23 cellular contexts compared by ENCODE assay signal in genomic region chr7:96250776-96251361, GRCh38.
DNase-seq lines count a peak whose midpoint lies in the region; ATAC-seq lines count a peak whose summit lies in the region.
"Had no signal": no experiment of that assay in that cellular context is flagged by ENCODE, and none has a peak within 500 bp of the region (broad histone marks: within the 10 kb centered on the region; RNA-seq: fewer than 3 reads in every experiment).

No MANE protein-coding gene starts in this region.

- DNase-seq in KBM-7, result peak; percentile 35
- peak; percentile 86 for DNase-seq in NOMO-1 treated with dmso at 0.1 percent for 144 hours (lab: John Stamatoyannopoulos, UW; ENCODE audit: unreplicated experiment)
- peak; percentile 37 for DNase-seq in amniotic epithelial cell (ENCODE audit: low read depth)
- no peak for DNase-seq in stimulated activated naive B cell treated with anti-CD40 and anti-IgM and Interleukin-4, amounts not matched to agents 10 μg/mL and 1 μg/mL and 100 μg/mL, for 72 hours
- DNase-seq in NCI-H1694 (lab: John Stamatoyannopoulos, UW), result no peak
- DNase-seq: activated naive CD4-positive, alpha-beta T cell treated with anti-CD3 and anti-CD28 coated beads for 36 hours; anterior cingulate cortex; CD4-positive, CD25-positive, alpha-beta regulatory T cell; EL; NCI-H1092 treated with DMSO at 0.1 percent for 48 hours; NCI-H2029; NCI-H226; NCI-H748 treated with DMSO at 0.1 percent for 48 hours; nephron progenitor cell; pancreas; PC-3; Right ventricle myocardium superior; stimulated activated CD4-positive, alpha-beta T cell treated with anti-CD3 and anti-CD28 coated beads, Interleukin-4, amount 100 ng/mL, for 1 hour; stimulated activated naive CD4-positive, alpha-beta T cell; T-cell had no signal

- H3K36me3 Mint-ChIP-seq in stimulated activated naive B cell treated with anti-CD40 and anti-IgM and Interleukin-4, amounts not matched to agents 10 μg/mL and 1 μg/mL and 100 μg/mL, for 72 hours, result peaks cover 17 to 30% of the 10 kb centered on the region in 2 donors

- no peak overlapping the region for H3K27ac Mint-ChIP-seq in stimulated activated naive B cell treated with anti-CD40 and anti-IgM and Interleukin-4, amounts not matched to agents 10 μg/mL and 1 μg/mL and 100 μg/mL, for 72 hours
- H3K27ac Mint-ChIP-seq: activated naive CD4-positive, alpha-beta T cell treated with anti-CD3 and anti-CD28 coated beads for 36 hours; dendritic cell treated with granulocyte-macrophage colony-stimulating factor and Interleukin-4, amounts not matched to agents 40 ng/mL and 50 ng/mL, for 4 days; nephron progenitor cell; T-cell had no signal

- in situ Hi-C loops in KBM-7 (cut with MboI; ENCODE audit: low pct_unique_long_range_greater_than_20kb, low sequenced_read_pairs), result no loop called here

- H3K27me3 Mint-ChIP-seq in stimulated activated naive B cell treated with anti-CD40 and anti-IgM and Interleukin-4, amounts not matched to agents 10 μg/mL and 1 μg/mL and 100 μg/mL, for 72 hours, result no peaks in the 10 kb centered on the region
- H3K27me3 Mint-ChIP-seq: CD4-positive, CD25-positive, alpha-beta regulatory T cell; dendritic cell treated with granulocyte-macrophage colony-stimulating factor and Interleukin-4, amounts not matched to agents 40 ng/mL and 50 ng/mL, for 4 days; T-cell had no signal

- H3K4me1 Mint-ChIP-seq in stimulated activated naive B cell treated with anti-CD40 and anti-IgM and Interleukin-4, amounts not matched to agents 10 μg/mL and 1 μg/mL and 100 μg/mL, for 72 hours, result peaks cover 13 to 15% of the 10 kb centered on the region in 2 donors

- H3K4me3 Mint-ChIP-seq in stimulated activated naive B cell treated with anti-CD40 and anti-IgM and Interleukin-4, amounts not matched to agents 10 μg/mL and 1 μg/mL and 100 μg/mL, for 72 hours, result no peak overlapping the region
- H3K4me3 Mint-ChIP-seq: activated naive CD4-positive, alpha-beta T cell treated with anti-CD3 and anti-CD28 coated beads for 36 hours; CD4-positive, CD25-positive, alpha-beta regulatory T cell; dendritic cell treated with granulocyte-macrophage colony-stimulating factor and Interleukin-4, amounts not matched to agents 40 ng/mL and 50 ng/mL, for 4 days; nephron progenitor cell; T-cell had no signal

- H3K9me3 Mint-ChIP-seq in stimulated activated naive B cell treated with anti-CD40 and anti-IgM and Interleukin-4, amounts not matched to agents 10 μg/mL and 1 μg/mL and 100 μg/mL, for 72 hours, result peaks cover 9 to 11% of the 10 kb centered on the region in 2 donors

- peak; percentile 63 to 64 for ATAC-seq in stimulated activated naive B cell treated with anti-CD40 and anti-IgM and Interleukin-4, amounts not matched to agents 10 μg/mL and 1 μg/mL and 100 μg/mL, for 72 hours (replicated peaks)
- ATAC-seq in GM19463 (IDR thresholded peaks at IDR 0.05; ENCODE audit: unreplicated experiment) (no peak), HG02610 (IDR thresholded peaks at IDR 0.05; ENCODE audit: unreplicated experiment) (no peak)
- ATAC-seq: pancreas, PC-3, T-cell had no signal

Comparison
In these comparisons a context has a peak if more than half of its experiments do, and no peak if none do; other contexts are left out.
1. DNase-seq: peak in KBM-7 (single experiment), NOMO-1 treated with dmso at 0.1 percent for 144 hours (single experiment) and amniotic epithelial cell (single experiment); none in stimulated activated naive B cell treated with anti-CD40 and anti-IgM and Interleukin-4, amounts not matched to agents 10 μg/mL and 1 μg/mL and 100 μg/mL, for 72 hours (single experiment) and NCI-H1694 (single experiment).
2. ATAC-seq: peak in stimulated activated naive B cell treated with anti-CD40 and anti-IgM and Interleukin-4, amounts not matched to agents 10 μg/mL and 1 μg/mL and 100 μg/mL, for 72 hours (2 of 2); none in GM19463 (single experiment) and HG02610 (single experiment).